Comparison of ENCODE assay signal across 8 cellular contexts in genomic region chr10:93462881-93463280, GRCh38.
DNase-seq lines count a peak whose midpoint lies in the region; ATAC-seq and TF ChIP-seq lines count a peak whose summit lies in the region.

No MANE protein-coding gene starts in this region.

- peaks cover 11% of the 10 kb centered on the region for H3K4me1 Mint-ChIP-seq in T-helper 2 cell treated with Interferon-gamma antibody and Interleukin-4, amounts not matched to agents 5 μg/mL and 100 μg/mL, for 36 hours (ENCODE audit: low read depth)
- peaks cover 14 to 23% of the 10 kb centered on the region in 2 donors for H3K4me1 Mint-ChIP-seq in stimulated activated naive B cell treated with anti-CD40 and anti-IgM and Interleukin-4, amounts not matched to agents 10 μg/mL and 1 μg/mL and 100 μg/mL, for 72 hours

- no peak for TF ChIP-seq CTCF in fibroblast of mammary gland (conservative IDR thresholded peaks at IDR 0.05; ENCODE audit: control insufficient read depth, insufficient read depth, low read depth, low read length)
- TF ChIP-seq CTCF in GM20000 (IDR thresholded peaks at IDR 0.05; ENCODE audit: extremely low read depth, missing control alignments) = no peak

- ATAC-seq in stimulated activated naive B cell treated with anti-CD40 and anti-IgM and Interleukin-4, amounts not matched to agents 10 μg/mL and 1 μg/mL and 100 μg/mL, for 72 hours (replicated peaks) = peak; percentile 85
- ATAC-seq in HG02678 (IDR thresholded peaks at IDR 0.05; ENCODE audit: unreplicated experiment) = no peak

- H3K27me3 Mint-ChIP-seq in T-helper 2 cell treated with Interferon-gamma antibody and Interleukin-4, amounts not matched to agents 5 μg/mL and 100 μg/mL, for 36 hours (ENCODE audit: low read depth) = no peaks in the 10 kb centered on the region
- H3K27me3 Mint-ChIP-seq in stimulated activated naive B cell treated with anti-CD40 and anti-IgM and Interleukin-4, amounts not matched to agents 10 μg/mL and 1 μg/mL and 100 μg/mL, for 72 hours = peaks cover 5 to 9% of the 10 kb centered on the region in 2 donors

- H3K9me3 Mint-ChIP-seq in T-helper 2 cell treated with Interferon-gamma antibody and Interleukin-4, amounts not matched to agents 5 μg/mL and 100 μg/mL, for 36 hours = peaks cover 1% of the 10 kb centered on the region
- peaks cover 0 to 1% of the 10 kb centered on the region in 2 donors for H3K9me3 Mint-ChIP-seq in stimulated activated naive B cell treated with anti-CD40 and anti-IgM and Interleukin-4, amounts not matched to agents 10 μg/mL and 1 μg/mL and 100 μg/mL, for 72 hours

- no peaks in the 10 kb centered on the region for H3K36me3 Mint-ChIP-seq in T-helper 2 cell treated with Interferon-gamma antibody and Interleukin-4, amounts not matched to agents 5 μg/mL and 100 μg/mL, for 36 hours (ENCODE audit: low read depth)
- H3K36me3 Mint-ChIP-seq in stimulated activated naive B cell treated with anti-CD40 and anti-IgM and Interleukin-4, amounts not matched to agents 10 μg/mL and 1 μg/mL and 100 μg/mL, for 72 hours = peaks cover 0 to 1% of the 10 kb centered on the region in 2 donors

- no peak overlapping the region for H3K4me3 ChIP-seq in fibroblast of mammary gland (ENCODE audit: control insufficient read depth, low read depth, low read length)

- peak; percentile 61 for DNase-seq in DMS53 (lab: John Stamatoyannopoulos, UW)
- DNase-seq in DMS53 treated with DMSO at 0.1 percent for 48 hours (lab: John Stamatoyannopoulos, UW; ENCODE audit: unreplicated experiment) = no peak
- peak; percentile 21 for DNase-seq in T-helper 2 cell treated with Interferon-gamma antibody and Interleukin-4, amounts not matched to agents 5 μg/mL and 100 μg/mL, for 36 hours (ENCODE audit: low spot score)
- peak; percentile 87 for DNase-seq in fibroblast of mammary gland (ENCODE audit: low read depth)
- DNase-seq in stimulated activated naive B cell treated with anti-CD40 and anti-IgM and Interleukin-4, amounts not matched to agents 10 μg/mL and 1 μg/mL and 100 μg/mL, for 72 hours = peak; percentile 11
- DNase-seq in NCI-H1694 treated with DMSO at 0.1 percent for 48 hours (lab: John Stamatoyannopoulos, UW) = no peak
- no peak for DNase-seq in GM20000 (ENCODE audit: low spot score)

- H3K27ac Mint-ChIP-seq in T-helper 2 cell treated with Interferon-gamma antibody and Interleukin-4, amounts not matched to agents 5 μg/mL and 100 μg/mL, for 36 hours = peak overlapping the region; percentile 72
- H3K27ac Mint-ChIP-seq in stimulated activated naive B cell treated with anti-CD40 and anti-IgM and Interleukin-4, amounts not matched to agents 10 μg/mL and 1 μg/mL and 100 μg/mL, for 72 hours = no peak overlapping the region

- peak overlapping the region; percentile 10 for H3K4me3 Mint-ChIP-seq in T-helper 2 cell treated with Interferon-gamma antibody and Interleukin-4, amounts not matched to agents 5 μg/mL and 100 μg/mL, for 36 hours
- H3K4me3 Mint-ChIP-seq in stimulated activated naive B cell treated with anti-CD40 and anti-IgM and Interleukin-4, amounts not matched to agents 10 μg/mL and 1 μg/mL and 100 μg/mL, for 72 hours = no peak overlapping the region

Comparison
In these comparisons a context has a peak if more than half of its experiments do, and no peak if none do; other contexts are left out.
1. DNase-seq: peak in DMS53 (single experiment), T-helper 2 cell treated with Interferon-gamma antibody and Interleukin-4, amounts not matched to agents 5 μg/mL and 100 μg/mL, for 36 hours (single experiment), fibroblast of mammary gland (single experiment) and stimulated activated naive B cell treated with anti-CD40 and anti-IgM and Interleukin-4, amounts not matched to agents 10 μg/mL and 1 μg/mL and 100 μg/mL, for 72 hours (single experiment); none in DMS53 treated with DMSO at 0.1 percent for 48 hours (single experiment), NCI-H1694 treated with DMSO at 0.1 percent for 48 hours (single experiment) and GM20000 (single experiment).